ENCODE assay signal across 21 cellular contexts in genomic region chr1:191851799-191852595, GRCh38.
DNase-seq lines count a peak whose midpoint lies in the region; ATAC-seq, FAIRE-seq and TF ChIP-seq lines count a peak whose summit lies in the region.
"Had no signal": no experiment of that assay in that cellular context is flagged by ENCODE, and none has a peak within 500 bp of the region (broad histone marks: within the 10 kb centered on the region; RNA-seq: fewer than 3 reads in every experiment).

No MANE protein-coding gene starts in this region.

- H3K4me3 Mint-ChIP-seq in activated T-cell treated with anti-CD3 and anti-CD28 coated beads, Interleukin-2, amount 50 U/mL, for 4 hours: no peak overlapping the region
- H3K4me3 Mint-ChIP-seq: brain; stimulated activated memory B cell treated with anti-CD40 and anti-IgM and Interleukin-4, amounts not matched to agents 10 μg/mL and 1 μg/mL and 100 μg/mL, for 72 hours had no signal

- peak; percentile 56 for DNase-seq in EL
- DNase-seq in NCI-H69 (lab: John Stamatoyannopoulos, UW): peak; percentile 67
- peak; percentile 40 for DNase-seq in bronchial epithelial cell (ENCODE audit: low read depth)
- DNase-seq in renal cortical epithelial cell (ENCODE audit: low read depth): peak; percentile 65
- DNase-seq in ecto neural progenitor cell (ENCODE audit: low spot score): no peak
- DNase-seq in activated T-cell treated with anti-CD3 and anti-CD28 coated beads, Interleukin-2, amount 50 U/mL, for 4 hours: no peak
- no peak for DNase-seq in upper lobe of left lung
- DNase-seq in small intestine: no peak
- DNase-seq: activated naive CD4-positive, alpha-beta T cell; DMS 273 treated with DMSO at 0.1 percent for 48 hours; effector CD4-positive, alpha-beta T cell; NCI-H1092 treated with DMSO at 0.1 percent for 48 hours; NCI-H2227 treated with DMSO at 0.1 percent for 48 hours; SHP77 treated with DMSO at 0.1 percent for 48 hours; T-helper 2 cell had no signal

- H3K36me3 ChIP-seq in bronchial epithelial cell (ENCODE audit: control insufficient read depth, insufficient read depth, low read length): no peaks in the 10 kb centered on the region
- H3K36me3 ChIP-seq in upper lobe of left lung: no peaks in the 10 kb centered on the region
- H3K36me3 ChIP-seq in small intestine (ENCODE audit: control insufficient read depth in 2 of 2, insufficient read depth in 2 of 2, low read length in 2 of 2): no peaks in the 10 kb centered on the region
- H3K36me3 ChIP-seq: BLaER1, tibial nerve had no signal

- WGBS in upper lobe of left lung, 2 donors: 66 to 67% methylated on average over 1 of the region's 1 CpG
- 41 to 73% (median 49%) methylated on average over 1 of the region's 1 CpG for WGBS in small intestine, 3 donors

- FAIRE-seq in bronchial epithelial cell (lab: Jason Lieb, UNC): no peak
- FAIRE-seq in small intestine (lab: Jason Lieb, UNC): no peak

- no peaks in the 10 kb centered on the region for H3K36me3 Mint-ChIP-seq in activated T-cell treated with anti-CD3 and anti-CD28 coated beads, Interleukin-2, amount 50 U/mL, for 4 hours (ENCODE audit: insufficient read depth)
- H3K36me3 Mint-ChIP-seq: brain; stimulated activated memory B cell treated with anti-CD40 and anti-IgM and Interleukin-4, amounts not matched to agents 10 μg/mL and 1 μg/mL and 100 μg/mL, for 72 hours had no signal

- H3K4me3 ChIP-seq in bronchial epithelial cell (ENCODE audit: low read depth, low read length) (no peak overlapping the region), upper lobe of left lung (no peak overlapping the region), small intestine (ENCODE audit: low read depth in 1 of 2, low read length in 2 of 2) (no peak overlapping the region)
- H3K4me3 ChIP-seq: BLaER1, tibial nerve had no signal

- no peaks in the 10 kb centered on the region for H3K27me3 Mint-ChIP-seq in activated T-cell treated with anti-CD3 and anti-CD28 coated beads, Interleukin-2, amount 50 U/mL, for 4 hours (ENCODE audit: low read depth)
- H3K27me3 Mint-ChIP-seq: brain; stimulated activated memory B cell treated with anti-CD40 and anti-IgM and Interleukin-4, amounts not matched to agents 10 μg/mL and 1 μg/mL and 100 μg/mL, for 72 hours had no signal

- TF ChIP-seq CTCF in bronchial epithelial cell (IDR thresholded peaks at IDR 0.05; ENCODE audit: insufficient read depth, low read length, severe bottlenecking): no peak
- TF ChIP-seq CTCF in upper lobe of left lung (IDR thresholded peaks at IDR 0.05): no peak

- no peaks in the 10 kb centered on the region for H3K4me1 Mint-ChIP-seq in activated T-cell treated with anti-CD3 and anti-CD28 coated beads, Interleukin-2, amount 50 U/mL, for 4 hours (ENCODE audit: low read depth)
- H3K4me1 Mint-ChIP-seq: brain; stimulated activated memory B cell treated with anti-CD40 and anti-IgM and Interleukin-4, amounts not matched to agents 10 μg/mL and 1 μg/mL and 100 μg/mL, for 72 hours had no signal

- H3K4me1 ChIP-seq in upper lobe of left lung: no peaks in the 10 kb centered on the region
- H3K4me1 ChIP-seq in small intestine (ENCODE audit: control insufficient read depth in 2 of 2, insufficient read depth in 1 of 2, low read depth in 1 of 2, low read length in 1 of 2): no peaks in the 10 kb centered on the region
- H3K4me1 ChIP-seq: BLaER1, parathyroid adenoma, tibial nerve had no signal

- H3K27ac ChIP-seq in upper lobe of left lung (no peak overlapping the region), small intestine (ENCODE audit: low read depth in 1 of 2, low read length in 1 of 2) (no peak overlapping the region)
- H3K27ac ChIP-seq: BLaER1, parathyroid adenoma, tibial nerve had no signal

- no peak for TF ChIP-seq EP300 in upper lobe of left lung (IDR thresholded peaks at IDR 0.05)

- no peak for TF ChIP-seq POLR2A in upper lobe of left lung (IDR thresholded peaks at IDR 0.05)

- H3K9me3 Mint-ChIP-seq in activated T-cell treated with anti-CD3 and anti-CD28 coated beads, Interleukin-2, amount 50 U/mL, for 4 hours: no peaks in the 10 kb centered on the region
- H3K9me3 Mint-ChIP-seq: brain; stimulated activated memory B cell treated with anti-CD40 and anti-IgM and Interleukin-4, amounts not matched to agents 10 μg/mL and 1 μg/mL and 100 μg/mL, for 72 hours had no signal

- H3K27me3 ChIP-seq in bronchial epithelial cell (ENCODE audit: control insufficient read depth, insufficient read depth, low read length) (no peaks in the 10 kb centered on the region), upper lobe of left lung (no peaks in the 10 kb centered on the region), small intestine (ENCODE audit: control insufficient read depth in 2 of 2, insufficient read depth in 2 of 2, low read length in 2 of 2) (no peaks in the 10 kb centered on the region)
- H3K27me3 ChIP-seq: BLaER1, tibial nerve had no signal

- no peaks in the 10 kb centered on the region for H3K9me3 ChIP-seq in upper lobe of left lung
- no peaks in the 10 kb centered on the region for H3K9me3 ChIP-seq in small intestine (ENCODE audit: control insufficient read depth, low read depth)
- H3K9me3 ChIP-seq: BLaER1, tibial nerve had no signal

- no peak for ATAC-seq in activated T-cell treated with anti-CD3 and anti-CD28 coated beads, Interleukin-2, amount 50 U/mL, for 4 hours
- no peak for ATAC-seq in upper lobe of left lung (ENCODE audit: low FRiP score in 2 of 2)
- ATAC-seq: activated CD4-positive, CD25-positive, alpha-beta regulatory T cell treated with anti-CD3 and anti-CD28 coated beads, Interleukin-2, amount 50 U/mL, for 24 hours; stimulated activated memory B cell treated with anti-CD40 and anti-IgM and Interleukin-4, amounts not matched to agents 10 μg/mL and 1 μg/mL and 100 μg/mL, for 72 hours had no signal

Comparison
In these comparisons a context has a peak if more than half of its experiments do, and no peak if none do; other contexts are left out.
1. DNase-seq: peak in EL (single experiment), NCI-H69 (single experiment), bronchial epithelial cell (single experiment) and renal cortical epithelial cell (single experiment); none in ecto neural progenitor cell (single experiment), activated T-cell treated with anti-CD3 and anti-CD28 coated beads, Interleukin-2, amount 50 U/mL, for 4 hours (single experiment), upper lobe of left lung (0 of 2) and small intestine (single experiment).